Comparison of ENCODE assay signal across 13 cellular contexts in the genomic region with DNA sequence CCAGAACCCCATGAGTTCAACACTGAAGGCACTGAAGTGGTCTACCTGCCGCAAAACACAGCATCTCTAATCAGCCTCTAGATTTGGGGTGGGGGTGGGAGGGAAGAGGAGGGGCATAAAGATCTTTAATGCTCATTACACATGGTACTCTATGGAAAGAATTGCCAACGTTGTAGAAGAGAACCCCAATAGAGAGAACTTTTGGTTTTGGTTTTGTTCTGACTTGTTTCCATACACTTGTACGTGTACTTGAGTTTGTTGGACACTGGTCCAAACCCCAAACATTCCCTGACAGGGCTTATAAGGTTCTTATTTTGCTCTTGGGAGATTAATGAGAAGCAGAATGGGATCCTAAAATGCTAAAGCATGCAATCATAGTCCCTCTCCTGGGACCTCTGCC. TPM values are rescaled to one million over a fixed set of nuclear protein-coding genes. Genes with fewer than 3 reads are reported as not detected.
DNase-seq lines count a peak whose midpoint lies in the region; ATAC-seq lines count a peak whose summit lies in the region.
"Had no signal": no experiment of that assay in that cellular context is flagged by ENCODE, and none has a peak within 500 bp of the region (broad histone marks: within the 10 kb centered on the region; RNA-seq: fewer than 3 reads in every experiment).

No MANE protein-coding gene starts in this region.

- peaks cover 13% of the 10 kb centered on the region for H3K9me3 Mint-ChIP-seq in activated CD4-positive, alpha-beta T cell treated with anti-CD3 and anti-CD28 coated beads, Interleukin-2, amount 10 ng/mL, durations not matched to agents 24 days and 14 days
- H3K9me3 Mint-ChIP-seq in effector memory CD8-positive, alpha-beta T cell: no peaks in the 10 kb centered on the region
- H3K9me3 Mint-ChIP-seq: T-cell had no signal

- no peak for DNase-seq in activated CD4-positive, alpha-beta T cell treated with anti-CD3 and anti-CD28 coated beads, Interleukin-2, amount 10 ng/mL, durations not matched to agents 24 days and 14 days
- DNase-seq in activated CD4-positive, alpha-beta T cell treated with anti-CD3 and anti-CD28 coated beads, Interleukin-2, amount 50 U/mL, for 1 hour: no peak
- no peak for DNase-seq in effector memory CD8-positive, alpha-beta T cell
- DNase-seq in EL: no peak
- DNase-seq: NCI-H1694, NCI-H446, right cardiac atrium, T-cell had no signal

- intact Hi-C loops in activated CD4-positive, alpha-beta T cell treated with anti-CD3 and anti-CD28 coated beads, Interleukin-2, amount 10 ng/mL, durations not matched to agents 24 days and 14 days (cut with micrococcal nuclease): loop anchor here (1.0 to 10.0 kb wide), 4 partner anchors 20 to 1705 kb away; partner anchors contain the start of genes IGF1 and WASHC3

- peaks cover 25% of the 10 kb centered on the region for H3K36me3 Mint-ChIP-seq in activated CD4-positive, alpha-beta T cell treated with anti-CD3 and anti-CD28 coated beads, Interleukin-2, amount 10 ng/mL, durations not matched to agents 24 days and 14 days (ENCODE audit: low read depth)
- H3K36me3 Mint-ChIP-seq in effector memory CD8-positive, alpha-beta T cell (ENCODE audit: insufficient read depth): peaks cover 7% of the 10 kb centered on the region

- peak overlapping the region; percentile 36 for H3K4me3 Mint-ChIP-seq in activated CD4-positive, alpha-beta T cell treated with anti-CD3 and anti-CD28 coated beads, Interleukin-2, amount 10 ng/mL, durations not matched to agents 24 days and 14 days
- no peak overlapping the region for H3K4me3 Mint-ChIP-seq in effector memory CD8-positive, alpha-beta T cell
- H3K4me3 Mint-ChIP-seq: T-cell had no signal

- H3K27me3 Mint-ChIP-seq in activated CD4-positive, alpha-beta T cell treated with anti-CD3 and anti-CD28 coated beads, Interleukin-2, amount 10 ng/mL, durations not matched to agents 24 days and 14 days: no peaks in the 10 kb centered on the region
- no peaks in the 10 kb centered on the region for H3K27me3 Mint-ChIP-seq in effector memory CD8-positive, alpha-beta T cell
- H3K27me3 Mint-ChIP-seq: T-cell had no signal

- ATAC-seq in GM21381 (IDR thresholded peaks at IDR 0.05; ENCODE audit: unreplicated experiment) (peak; percentile 54), HG03432 (IDR thresholded peaks at IDR 0.05; ENCODE audit: unreplicated experiment) (peak; percentile 60), HG03571 (IDR thresholded peaks at IDR 0.05; ENCODE audit: unreplicated experiment) (no peak), HG03045 (IDR thresholded peaks at IDR 0.05; ENCODE audit: unreplicated experiment) (no peak)
- ATAC-seq in effector memory CD8-positive, alpha-beta T cell (replicated peaks): peak; percentile 35
- ATAC-seq: esophagus mucosa, right cardiac atrium, T-cell had no signal

- peak overlapping the region; percentile 71 for H3K27ac Mint-ChIP-seq in activated CD4-positive, alpha-beta T cell treated with anti-CD3 and anti-CD28 coated beads, Interleukin-2, amount 10 ng/mL, durations not matched to agents 24 days and 14 days
- H3K27ac Mint-ChIP-seq in effector memory CD8-positive, alpha-beta T cell: no peak overlapping the region
- H3K27ac Mint-ChIP-seq: T-cell had no signal

- H3K4me1 Mint-ChIP-seq in activated CD4-positive, alpha-beta T cell treated with anti-CD3 and anti-CD28 coated beads, Interleukin-2, amount 10 ng/mL, durations not matched to agents 24 days and 14 days: peaks cover 45% of the 10 kb centered on the region
- H3K4me1 Mint-ChIP-seq in effector memory CD8-positive, alpha-beta T cell (ENCODE audit: low read depth in 2 of 2): peaks cover 11 to 44% of the 10 kb centered on the region in 2 donors

RNA-seq across cellular contexts. Expression of gene GNPTAB, which starts 31.0 kb away (rescaled TPM):
- 48.2 and 57.2 TPM in 2 replicates for total RNA-seq in activated CD4-positive, alpha-beta T cell treated with anti-CD3 and anti-CD28 coated beads, Interleukin-2, amount 10 ng/mL, durations not matched to agents 24 days and 14 days

Comparison
In these comparisons a context has a peak if more than half of its experiments do, and no peak if none do; other contexts are left out.
1. ATAC-seq: peak in GM21381 (single experiment), HG03432 (single experiment) and effector memory CD8-positive, alpha-beta T cell (single experiment); none in HG03571 (single experiment) and HG03045 (single experiment).